ENCODE assay signal across 9 cellular contexts in genomic region chr16:86740817-86741799, GRCh38.
DNase-seq lines count a peak whose midpoint lies in the region; ATAC-seq, FAIRE-seq and TF ChIP-seq lines count a peak whose summit lies in the region.
"Had no signal": no experiment of that assay in that cellular context is flagged by ENCODE, and none has a peak within 500 bp of the region (broad histone marks: within the 10 kb centered on the region; RNA-seq: fewer than 3 reads in every experiment).

No MANE protein-coding gene starts in this region.

- TF ChIP-seq CTCF in psoas muscle (IDR thresholded peaks at IDR 0.05): no peak

- TF ChIP-seq POLR2A in GM12892 (IDR thresholded peaks at IDR 0.05; ENCODE audit: low read depth, low read length): no peak

- no peaks in the 10 kb centered on the region for H3K36me3 ChIP-seq in psoas muscle (ENCODE audit: insufficient read depth in 1 of 2, low read depth in 1 of 2)
- H3K36me3 ChIP-seq: transverse colon had no signal

- intact Hi-C loops in psoas muscle (cut with DNase I): no loop called here

- ATAC-seq in psoas muscle: peak; percentile 89 to 96 (median 95)
- no peak for ATAC-seq in GM21390 (IDR thresholded peaks at IDR 0.05; ENCODE audit: unreplicated experiment)
- ATAC-seq in GM21723 (IDR thresholded peaks at IDR 0.05; ENCODE audit: unreplicated experiment): no peak

- H3K4me1 ChIP-seq in psoas muscle: no peaks in the 10 kb centered on the region

- peak overlapping the region; percentile 44 for H3K4me3 ChIP-seq in psoas muscle

- DNase-seq in GM04504 (ENCODE audit: low read depth) (peak; percentile 14), T1000 (lab: John Stamatoyannopoulos, UW) (peak; percentile 58), foreskin melanocyte (peak; percentile 80), psoas muscle (peak; percentile 45 to 66), SIG-M5 (lab: John Stamatoyannopoulos, UW) (no peak), GM12892 (ENCODE audit: insufficient read length) (no peak)
- DNase-seq: transverse colon had no signal

- H3K27me3 ChIP-seq in psoas muscle (ENCODE audit: insufficient read depth in 3 of 3, low read length in 2 of 3): peaks cover 0 to 13% (median 0%) of the 10 kb centered on the region in 3 donors

- WGBS in psoas muscle, 3 donors: 10 to 15% (median 12%) methylated on average over 37 of the region's 37 CpGs

- FAIRE-seq in GM12892 (lab: Jason Lieb, UNC): no peak

- H3K27ac ChIP-seq in psoas muscle: peak overlapping the region; percentile 62

- no peaks in the 10 kb centered on the region for H3K9me3 ChIP-seq in psoas muscle
- H3K9me3 ChIP-seq: transverse colon had no signal

Comparison
In these comparisons a context has a peak if more than half of its experiments do, and no peak if none do; other contexts are left out.
1. DNase-seq: peak in GM04504 (single experiment), T1000 (single experiment), foreskin melanocyte (single experiment) and psoas muscle (2 of 2); none in SIG-M5 (single experiment) and GM12892 (single experiment).
2. ATAC-seq: peak in psoas muscle (4 of 4); none in GM21390 (single experiment) and GM21723 (single experiment).